Comparison of ENCODE assay signal across 14 cellular contexts in genomic region chr19:49786432-49786831, GRCh38. TPM values are rescaled to one million over a fixed set of nuclear protein-coding genes. Genes with fewer than 3 reads are reported as not detected.
DNase-seq lines count a peak whose midpoint lies in the region; ATAC-seq, FAIRE-seq and TF ChIP-seq lines count a peak whose summit lies in the region.
"Had no signal": no experiment of that assay in that cellular context is flagged by ENCODE, and none has a peak within 500 bp of the region (broad histone marks: within the 10 kb centered on the region; RNA-seq: fewer than 3 reads in every experiment).

No MANE protein-coding gene starts in this region.

- H2AK5ac ChIP-seq in mesendoderm (ENCODE audit: low read length), result no peak overlapping the region

- no peak overlapping the region for H2BK5ac ChIP-seq in mesendoderm (ENCODE audit: low read length)

- H3K9me3 Mint-ChIP-seq in HFFc6 (no peaks in the 10 kb centered on the region), endodermal cell (no peaks in the 10 kb centered on the region)

- H3K36me3 Mint-ChIP-seq in HFFc6 (ENCODE audit: low read depth), result peaks cover 45% of the 10 kb centered on the region
- H3K36me3 Mint-ChIP-seq in endodermal cell (ENCODE audit: low read depth), result peaks cover 68% of the 10 kb centered on the region

- TF ChIP-seq RAD21 in A549 (conservative IDR thresholded peaks at IDR 0.05 in 1 of 2, IDR thresholded peaks at IDR 0.05 in 1 of 2), result no peak

- CTCF ChIA-PET in A549 (lab: Yijun Ruan, JAX), result interaction anchor here (0.6 to 1.8 kb wide), 7 partner anchors 19 to 114 kb away, joined by 3 to 9 read pairs (median 3); no protein-coding TSS in a partner anchor

- H3K23ac ChIP-seq in mesendoderm (ENCODE audit: low read length), result no peak overlapping the region

- H3K56ac ChIP-seq in mesendoderm (ENCODE audit: low read length), result no peak overlapping the region

- TF ChIP-seq CTCF in A549 (IDR thresholded peaks at IDR 0.05), result no peak
- no peak for TF ChIP-seq CTCF in HFFc6 (IDR thresholded peaks at IDR 0.05)
- no peak for TF ChIP-seq CTCF in endodermal cell (conservative IDR thresholded peaks at IDR 0.05)

- H3K27me3 Mint-ChIP-seq in HFFc6 (ENCODE audit: insufficient read depth) (peaks cover 2% of the 10 kb centered on the region), endodermal cell (ENCODE audit: insufficient read depth) (no peaks in the 10 kb centered on the region)

- POLR2A ChIA-PET in A549 (lab: Yijun Ruan, JAX), result interaction anchor here (1.4 kb wide), 1 partner anchor 110 kb away, joined by 4 read pairs; the partner anchor contains the start of gene PRMT1

- H3K4ac ChIP-seq in mesendoderm (ENCODE audit: low read depth, low read length), result no peak overlapping the region

- FAIRE-seq in A549 (lab: Jason Lieb, UNC), result no peak
- FAIRE-seq: endometrium, GM12891 had no signal

- WGBS in A549 (ENCODE audit: missing lambda C conversion rate), result 61% methylated on average over 6 of the region's 6 CpGs
- WGBS in endodermal cell (ENCODE audit: insufficient coverage in 1 of 2, insufficient read length in 1 of 2), 2 experiments, result 53 to 91% methylated on average over 2 to 6 of the region's 6 CpGs
- no CpG with 5 or more reads among the region's 6 CpGs for WGBS in mesendoderm (ENCODE audit: extremely low coverage, insufficient coverage, low lambda C conversion rate)

- H3K79me1 ChIP-seq in mesendoderm (ENCODE audit: low read length), result no peaks in the 10 kb centered on the region

- H4K5ac ChIP-seq in mesendoderm (ENCODE audit: low read length), result no peak overlapping the region

- TF ChIP-seq POLR2A in A549 (IDR thresholded peaks at IDR 0.05; ENCODE audit: low read length), result no peak

- H3K4me3 Mint-ChIP-seq in HFFc6, result peak overlapping the region; percentile 69
- H3K4me3 Mint-ChIP-seq in endodermal cell, result no peak overlapping the region

- H3K27ac Mint-ChIP-seq in HFFc6, result peak overlapping the region; percentile 88
- peak overlapping the region; percentile 82 for H3K27ac Mint-ChIP-seq in endodermal cell

- H3K4me3 ChIP-seq in A549 (no peak overlapping the region), endodermal cell (ENCODE audit: low read length) (no peak overlapping the region), mesendoderm (ENCODE audit: low read length) (no peak overlapping the region)
- H3K4me3 ChIP-seq: BLaER1, lung had no signal

- no peak overlapping the region for H4K8ac ChIP-seq in mesendoderm (ENCODE audit: low read depth, low read length)

- H3K36me3 ChIP-seq in endodermal cell (ENCODE audit: control insufficient read depth, insufficient read depth, low read length), result peaks cover 41% of the 10 kb centered on the region
- H3K36me3 ChIP-seq in mesendoderm (ENCODE audit: control insufficient read depth, insufficient read depth, low read length), result peaks cover 7% of the 10 kb centered on the region

- ATAC-seq in A549 (peak; percentile 35 to 63; a peak in 5 of 6 replicates), HG03520 (IDR thresholded peaks at IDR 0.05; ENCODE audit: unreplicated experiment) (no peak), GM19351 (IDR thresholded peaks at IDR 0.05; ENCODE audit: unreplicated experiment) (no peak)

- H3K9me3 ChIP-seq in A549 (0 out of 3 replicates have a peak, but pooled peaks cover 3% of the 10 kb centered on the region), endodermal cell (ENCODE audit: control insufficient read depth, low read length) (no peaks in the 10 kb centered on the region)
- H3K9me3 ChIP-seq: BLaER1 had no signal

- peak overlapping the region; percentile 27 for H3K4me2 ChIP-seq in A549
- no peak overlapping the region for H3K4me2 ChIP-seq in mesendoderm (ENCODE audit: low read length)
- H3K4me2 ChIP-seq: BLaER1 had no signal

- H2BK120ac ChIP-seq in mesendoderm (ENCODE audit: low read depth, low read length), result no peak overlapping the region

- H3K9ac ChIP-seq in endodermal cell (ENCODE audit: extremely low read depth, low read length, poor library complexity, severe bottlenecking) (no peak overlapping the region), mesendoderm (ENCODE audit: low read length) (no peak overlapping the region)
- H3K9ac ChIP-seq: BLaER1 had no signal

- no peak for TF ChIP-seq EP300 in A549 (IDR thresholded peaks at IDR 0.05)

- peak overlapping the region in 1 of 2 experiments; percentile 53; a peak in 3 of 6 replicates for H3K27ac ChIP-seq in A549
- H3K27ac ChIP-seq in endodermal cell (ENCODE audit: low read depth, low read length), result no peak overlapping the region
- H3K27ac ChIP-seq in mesendoderm (ENCODE audit: low read depth, low read length), result no peak overlapping the region
- H3K27ac ChIP-seq: BLaER1 had no signal

- H3K4me1 Mint-ChIP-seq in HFFc6 (ENCODE audit: low read depth) (peaks cover 20% of the 10 kb centered on the region), endodermal cell (peaks cover 3% of the 10 kb centered on the region)

- DNase-seq in A549 (ENCODE audit: low read depth in 1 of 2, low spot score in 1 of 2) (peak; percentile 46 to 70), HFFc6 (peak; percentile 35), endodermal cell (no peak), mesendoderm (peak; percentile 57), NCI-H524 (lab: John Stamatoyannopoulos, UW) (no peak)
- no peak for DNase-seq in activated CD4-positive, alpha-beta T cell treated with anti-CD3 and anti-CD28 coated beads, Interleukin-2, amount 50 U/mL, for 1 hour
- DNase-seq: activated naive CD4-positive, alpha-beta T cell; NCI-H1092 treated with DMSO at 0.1 percent for 48 hours had no signal

- H3K4me1 ChIP-seq in A549, result peaks cover 9% of the 10 kb centered on the region; the same call in 2 of the 3 replicates
- no peaks in the 10 kb centered on the region for H3K4me1 ChIP-seq in endodermal cell (ENCODE audit: control insufficient read depth, insufficient read depth, low read length)
- no peaks in the 10 kb centered on the region for H3K4me1 ChIP-seq in mesendoderm (ENCODE audit: control insufficient read depth, low read depth, low read length)
- H3K4me1 ChIP-seq: BLaER1 had no signal

- H3K18ac ChIP-seq in mesendoderm (ENCODE audit: low read length), result no peak overlapping the region

- no peak overlapping the region for H2BK15ac ChIP-seq in mesendoderm (replicated peaks; ENCODE audit: low read depth)

- no peaks in the 10 kb centered on the region for H3K79me2 ChIP-seq in mesendoderm (ENCODE audit: control insufficient read depth, insufficient read depth, low read length)

- H3K27me3 ChIP-seq in endodermal cell (ENCODE audit: control insufficient read depth, insufficient read depth, low read length, poor library complexity, severe bottlenecking) (no peaks in the 10 kb centered on the region), mesendoderm (ENCODE audit: insufficient read depth, low read length, poor library complexity) (no peaks in the 10 kb centered on the region)
- H3K27me3 ChIP-seq: BLaER1 had no signal

TF ChIP-seq in A549, 52 proteins besides CTCF, POLR2A, EP300 and RAD21 (continues in another document):
- no peak for TF ChIP-seq CEBPB (IDR thresholded peaks at IDR 0.05)
- no peak for TF ChIP-seq CBX2 (IDR thresholded peaks at IDR 0.05; ENCODE audit: borderline replicate concordance, low read depth)

RNA-seq across cellular contexts. Expression of gene AP2A1, which starts 19.6 kb away (rescaled TPM):
- polyA plus RNA-seq in A549 (2011; rRNA removed) (36.6 and 41.6 TPM in 2 replicates), A549 (2017; fragmentation: RNase III; extraction: RNeasy Plus Mini Kit Qiagen cat#74134 plus additional on column Dnase treatment) (53.4 to 62.1 TPM (median 58.6 TPM) in 3 replicates)
- polyA plus RNA-seq in A549 (2012; cell fraction: cytosol; rRNA removed), result 68.6 and 83.9 TPM in 2 replicates
- polyA plus RNA-seq in A549 (2012; cell fraction: nucleus; rRNA removed), result 133 and 183 TPM in 2 replicates
- polyA minus RNA-seq in A549 (2011; rRNA and poly(A)+ RNA removed), result 58.4 and 76.3 TPM in 2 replicates
- 100 to 1,000 TPM; 145 to 177 (median 162) TPM for total RNA-seq in HFFc6 (2021; fragmentation: NEBNext Ultra II Directional; extraction: Animal tissue kit (Norgen Biotek cat#: 25700))
- 100 to 1,000 TPM; 100 to 110 TPM for total RNA-seq in endodermal cell
- polyA plus RNA-seq in endodermal cell (2013, experiment 1 of 2), result 80.4 TPM
- 71.7 TPM for polyA plus RNA-seq in endodermal cell (2013, experiment 2 of 2)
- 53.3 TPM for polyA plus RNA-seq in mesendoderm (2013, experiment 1 of 2)
- 51.9 TPM for polyA plus RNA-seq in mesendoderm (2013, experiment 2 of 2)

RNA-seq across cellular contexts. Expression of gene TSKS, which starts 23.3 kb away (rescaled TPM):
- polyA plus RNA-seq in A549 (2011; rRNA removed), result not detected in 2 replicates
- polyA plus RNA-seq in A549 (2012; cell fraction: cytosol; rRNA removed), result 0.03 TPM in 1 of 2 replicates, not detected in the other
- polyA plus RNA-seq in A549 (2012; cell fraction: nucleus; rRNA removed), result 0.06 TPM in 1 of 2 replicates, not detected in the other
- not detected in 3 replicates for polyA plus RNA-seq in A549 (2017; fragmentation: RNase III; extraction: RNeasy Plus Mini Kit Qiagen cat#74134 plus additional on column Dnase treatment)
- not detected in 2 replicates for polyA minus RNA-seq in A549 (2011; rRNA and poly(A)+ RNA removed)
- not detected for total RNA-seq in HFFc6 (2021; fragmentation: NEBNext Ultra II Directional; extraction: Animal tissue kit (Norgen Biotek cat#: 25700))
- total RNA-seq in endodermal cell, result under 1 TPM in 1 of 2 donors, not detected in 1; 0.31 TPM
- polyA plus RNA-seq in endodermal cell (2013, experiment 1 of 2), result not detected
- polyA plus RNA-seq in endodermal cell (2013, experiment 2 of 2), result not detected
- 0.08 TPM for polyA plus RNA-seq in mesendoderm (2013, experiment 1 of 2)
- polyA plus RNA-seq in mesendoderm (2013, experiment 2 of 2), result 0.07 TPM

RNA-seq across cellular contexts. Expression of gene FUZ, which starts 26.7 kb away (rescaled TPM):
- polyA plus RNA-seq in A549 (2011; rRNA removed) (12.5 and 14.5 TPM in 2 replicates), A549 (2017; fragmentation: RNase III; extraction: RNeasy Plus Mini Kit Qiagen cat#74134 plus additional on column Dnase treatment) (15.9 to 23.7 TPM (median 21.7 TPM) in 3 replicates)
- polyA plus RNA-seq in A549 (2012; cell fraction: cytosol; rRNA removed), result 12.7 and 18.9 TPM in 2 replicates
- 21.9 and 26.7 TPM in 2 replicates for polyA plus RNA-seq in A549 (2012; cell fraction: nucleus; rRNA removed)
- 7.7 and 9.9 TPM in 2 replicates for polyA minus RNA-seq in A549 (2011; rRNA and poly(A)+ RNA removed)
- 10 to 100 TPM in 5 of 6 experiments, 1 to 10 TPM in 1; 9.4 to 14.2 (median 11.7) TPM for total RNA-seq in HFFc6 (2021; fragmentation: NEBNext Ultra II Directional; extraction: Animal tissue kit (Norgen Biotek cat#: 25700))
- total RNA-seq in endodermal cell, result 10 to 100 TPM; 26.1 to 41.2 TPM
- 33.6 TPM for polyA plus RNA-seq in endodermal cell (2013, experiment 1 of 2)
- polyA plus RNA-seq in endodermal cell (2013, experiment 2 of 2), result 32.8 TPM
- polyA plus RNA-seq in mesendoderm (2013, experiment 1 of 2), result 11.5 TPM
- 11.6 TPM for polyA plus RNA-seq in mesendoderm (2013, experiment 2 of 2)

RNA-seq across cellular contexts. Expression of gene MED25, which starts 31.7 kb away (rescaled TPM):
- polyA plus RNA-seq in A549 (2011; rRNA removed) (20.4 and 27.1 TPM in 2 replicates), A549 (2017; fragmentation: RNase III; extraction: RNeasy Plus Mini Kit Qiagen cat#74134 plus additional on column Dnase treatment) (36.4 to 41.6 TPM (median 40.1 TPM) in 3 replicates)
- 50.8 and 56.5 TPM in 2 replicates for polyA plus RNA-seq in A549 (2012; cell fraction: cytosol; rRNA removed)
- polyA plus RNA-seq in A549 (2012; cell fraction: nucleus; rRNA removed), result 106 and 124 TPM in 2 replicates
- 37.2 and 52.2 TPM in 2 replicates for polyA minus RNA-seq in A549 (2011; rRNA and poly(A)+ RNA removed)
- total RNA-seq in HFFc6 (2021; fragmentation: NEBNext Ultra II Directional; extraction: Animal tissue kit (Norgen Biotek cat#: 25700)), result 10 to 100 TPM; 44.5 to 50.6 (median 47.8) TPM
- 10 to 100 TPM; 89.1 to 90.0 TPM for total RNA-seq in endodermal cell
- 83.7 TPM for polyA plus RNA-seq in endodermal cell (2013, experiment 1 of 2)
- 73.4 TPM for polyA plus RNA-seq in endodermal cell (2013, experiment 2 of 2)
- polyA plus RNA-seq in mesendoderm (2013, experiment 1 of 2), result 42.3 TPM
- polyA plus RNA-seq in mesendoderm (2013, experiment 2 of 2), result 43.2 TPM

Comparison
In these comparisons a context has a peak if more than half of its experiments do, and no peak if none do; other contexts are left out.
1. ATAC-seq: peak in A549 (2 of 2); none in HG03520 (single experiment) and GM19351 (single experiment).
2. DNase-seq: peak in A549 (2 of 2), HFFc6 (single experiment) and mesendoderm (single experiment); none in endodermal cell (single experiment), NCI-H524 (0 of 2) and activated CD4-positive, alpha-beta T cell treated with anti-CD3 and anti-CD28 coated beads, Interleukin-2, amount 50 U/mL, for 1 hour (single experiment).